19 cellular contexts compared by ENCODE assay signal in genomic region chr3:168794427-168794826, GRCh38.
A peak's percentile ranks its signal among the peaks of the same experiment; 100 is the strongest.
DNase-seq lines count a peak whose midpoint lies in the region; TF ChIP-seq lines count a peak whose summit lies in the region.
"Had no signal": no experiment of that assay in that cellular context is flagged by ENCODE, and none has a peak within 500 bp of the region (broad histone marks: within the 10 kb centered on the region; RNA-seq: fewer than 3 reads in every experiment).

No MANE protein-coding gene starts in this region.

- no peaks in the 10 kb centered on the region for H3K4me1 ChIP-seq in spleen
- H3K4me1 ChIP-seq: SJSA1 had no signal

- TF ChIP-seq CTCF in cardiac fibroblast (IDR thresholded peaks at IDR 0.05; ENCODE audit: low read depth, low read length): no peak
- no peak for TF ChIP-seq CTCF in spleen (IDR thresholded peaks at IDR 0.05 in 8 of 11, conservative IDR thresholded peaks at IDR 0.05 in 3 of 11)

- no peak overlapping the region for H3K27ac ChIP-seq in spleen
- H3K27ac ChIP-seq: SJSA1 had no signal

- H3K27me3 ChIP-seq in spleen (replicated peaks in 1 of 7): no peaks in the 10 kb centered on the region
- H3K27me3 ChIP-seq: MG63, SJSA1 had no signal

- 73 to 90% (median 75%) methylated on average over 2 of the region's 2 CpGs for WGBS in spleen, 5 donors

- H3K9me3 ChIP-seq in spleen: no peaks in the 10 kb centered on the region
- H3K9me3 ChIP-seq: MG63, SJSA1 had no signal

- H3K4me3 ChIP-seq in cardiac fibroblast (replicated peaks in 1 of 2; ENCODE audit: low read depth in 2 of 2, low read length in 2 of 2) (no peak overlapping the region), spleen (no peak overlapping the region)
- H3K4me3 ChIP-seq: MG63, SJSA1 had no signal

- H3K36me3 ChIP-seq in spleen: no peaks in the 10 kb centered on the region
- H3K36me3 ChIP-seq: MG63, SJSA1 had no signal

- no peak for TF ChIP-seq POLR2A in spleen (IDR thresholded peaks at IDR 0.05)

- DNase-seq in NCI-H82 (lab: John Stamatoyannopoulos, UW) (peak; percentile 21), NCI-H82 treated with DMSO at 0.1 percent for 48 hours (lab: John Stamatoyannopoulos, UW; ENCODE audit: unreplicated experiment) (no peak), NCI-H146 treated with DMSO at 0.1 percent for 48 hours (lab: John Stamatoyannopoulos, UW; ENCODE audit: unreplicated experiment) (peak; percentile 69), cardiac fibroblast (ENCODE audit: low read depth in 2 of 2) (peak; percentile 5 to 35), lung microvascular endothelial cell (ENCODE audit: low read depth in 2 of 2) (peak; percentile 69 to 87), NCI-H187 (lab: John Stamatoyannopoulos, UW) (no peak), spleen (no peak), EL (no peak)
- DNase-seq: DMS79 treated with DMSO at 0.1 percent for 48 hours; H9; HFFc6; Karpas-422; MG63; NCI-H1694 treated with DMSO at 0.1 percent for 48 hours; NCI-H2171; NCI-H345; NCI-H524; NK-92 treated with Interleukin-12 subunit alpha and Interleukin-12 subunit beta, amount 100 ng/mL, for 24 hours had no signal

- intact Hi-C loops in spleen (cut with DNase I; ENCODE audit: low total_unique reads): no loop called here

Comparison
In these comparisons a context has a peak if more than half of its experiments do, and no peak if none do; other contexts are left out.
1. DNase-seq: peak in NCI-H82 (single experiment), NCI-H146 treated with DMSO at 0.1 percent for 48 hours (single experiment), cardiac fibroblast (2 of 2) and lung microvascular endothelial cell (2 of 2); none in NCI-H82 treated with DMSO at 0.1 percent for 48 hours (single experiment), NCI-H187 (0 of 2), spleen (single experiment) and EL (single experiment).